8 cellular contexts compared by ENCODE assay signal in the genomic region with DNA sequence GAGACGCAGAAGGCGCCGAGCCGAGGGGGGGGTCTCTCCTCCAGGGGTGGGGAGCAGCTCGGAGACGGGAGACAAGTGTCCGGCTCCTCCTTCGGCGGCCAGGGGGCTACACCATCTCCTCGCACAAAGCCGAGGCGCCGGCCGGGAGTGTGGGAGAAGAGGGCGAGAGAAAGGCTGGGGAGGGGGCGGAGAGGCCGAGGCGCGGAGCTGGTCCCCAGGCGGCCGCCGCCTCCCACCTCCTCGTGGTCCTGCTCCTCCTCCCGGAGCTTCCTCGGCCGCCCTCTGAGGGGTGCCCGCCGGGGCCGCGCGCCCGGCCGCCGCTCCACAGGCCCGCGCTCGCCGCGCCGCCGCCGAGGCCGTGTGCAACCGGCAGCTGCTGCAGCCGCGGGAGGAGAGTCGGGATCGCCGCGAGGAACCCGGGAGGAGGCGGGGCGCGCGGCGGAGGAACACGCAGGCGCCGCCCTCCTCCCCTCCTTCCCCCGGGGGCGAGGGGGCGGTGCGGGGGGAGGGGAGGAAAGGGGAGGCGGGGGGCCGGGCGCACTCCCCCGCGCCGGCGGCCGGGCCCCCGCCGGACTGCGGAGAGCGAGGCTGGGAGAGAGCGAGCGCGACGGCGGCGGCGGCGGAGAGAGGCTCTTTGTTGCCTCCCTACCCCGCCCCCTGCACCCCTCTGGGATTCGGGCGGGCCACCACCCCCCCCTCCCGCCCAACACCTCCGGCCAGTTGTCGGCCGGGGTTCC. TPM values are rescaled to one million over a fixed set of nuclear protein-coding genes. Genes with fewer than 3 reads are reported as not detected.
DNase-seq lines count a peak whose midpoint lies in the region; ATAC-seq and TF ChIP-seq lines count a peak whose summit lies in the region.

ENAH (minus strand) TSS at position 398 of the 737 bp plus-strand sequence. CDS start 433 bp downstream, outside the sequence.

- no peaks in the 10 kb centered on the region for H3K9me3 Mint-ChIP-seq in activated CD8-positive, alpha-beta memory T cell treated with anti-CD3 and anti-CD28 coated beads, Interleukin-2, amount 10 ng/mL, durations not matched to agents 7 days and 5 days (ENCODE audit: low read depth)
- H3K9me3 Mint-ChIP-seq in endothelial cell (ENCODE audit: unreplicated experiment) = no peaks in the 10 kb centered on the region
- H3K9me3 Mint-ChIP-seq in memory B cell = no peaks in the 10 kb centered on the region

- H3K36me3 Mint-ChIP-seq in activated CD8-positive, alpha-beta memory T cell treated with anti-CD3 and anti-CD28 coated beads, Interleukin-2, amount 10 ng/mL, durations not matched to agents 7 days and 5 days = no peaks in the 10 kb centered on the region
- peaks cover 7% of the 10 kb centered on the region for H3K36me3 Mint-ChIP-seq in endothelial cell (ENCODE audit: low read depth, unreplicated experiment)
- H3K36me3 Mint-ChIP-seq in memory B cell = no peaks in the 10 kb centered on the region

- peaks cover 14% of the 10 kb centered on the region for H3K4me1 Mint-ChIP-seq in activated CD8-positive, alpha-beta memory T cell treated with anti-CD3 and anti-CD28 coated beads, Interleukin-2, amount 10 ng/mL, durations not matched to agents 7 days and 5 days
- H3K4me1 Mint-ChIP-seq in endothelial cell (ENCODE audit: unreplicated experiment) (peaks cover 9% of the 10 kb centered on the region), memory B cell (peaks cover 9% of the 10 kb centered on the region)

- DNase-seq in GM04504 (ENCODE audit: low read depth) (peak; percentile 67), NCI-H446 treated with DMSO at 0.1 percent for 48 hours (lab: John Stamatoyannopoulos, UW) (peak; percentile 41), endothelial cell (ENCODE audit: low spot score) (peak; percentile 71), memory B cell (ENCODE audit: low spot score in 2 of 2) (peak; percentile 20 to 46), NK-92 (lab: John Stamatoyannopoulos, UW; ENCODE audit: unreplicated experiment) (no peak)
- DNase-seq in activated CD8-positive, alpha-beta memory T cell treated with anti-CD3 and anti-CD28 coated beads, Interleukin-2, amount 10 ng/mL, durations not matched to agents 7 days and 5 days = no peak
- peak; percentile 22 to 28 for DNase-seq in stimulated activated CD8-positive, alpha-beta memory T cell treated with anti-CD3 and anti-CD28 coated beads, Interleukin-2, amount 100 ng/mL, for 48 hours (ENCODE audit: low read depth in 2 of 2)

- H3K4me3 Mint-ChIP-seq in activated CD8-positive, alpha-beta memory T cell treated with anti-CD3 and anti-CD28 coated beads, Interleukin-2, amount 10 ng/mL, durations not matched to agents 7 days and 5 days = peak within 1 kb of the TSS; percentile 77
- H3K4me3 Mint-ChIP-seq in endothelial cell (ENCODE audit: unreplicated experiment) (peak within 1 kb of the TSS; percentile 95), memory B cell (peak within 1 kb of the TSS; percentile 98)

- CTCF ChIA-PET in activated CD8-positive, alpha-beta memory T cell treated with anti-CD3 and anti-CD28 coated beads, Interleukin-2, amount 10 ng/mL, durations not matched to agents 7 days and 5 days (lab: Charles Lee) = no interaction called here

- H3K27me3 Mint-ChIP-seq in activated CD8-positive, alpha-beta memory T cell treated with anti-CD3 and anti-CD28 coated beads, Interleukin-2, amount 10 ng/mL, durations not matched to agents 7 days and 5 days = peaks cover 57% of the 10 kb centered on the region
- peaks cover 10% of the 10 kb centered on the region for H3K27me3 Mint-ChIP-seq in endothelial cell (ENCODE audit: unreplicated experiment)
- H3K27me3 Mint-ChIP-seq in memory B cell = peaks cover 7% of the 10 kb centered on the region

- H3K27ac Mint-ChIP-seq in activated CD8-positive, alpha-beta memory T cell treated with anti-CD3 and anti-CD28 coated beads, Interleukin-2, amount 10 ng/mL, durations not matched to agents 7 days and 5 days = no peak within 1 kb of the TSS
- H3K27ac Mint-ChIP-seq in endothelial cell (ENCODE audit: unreplicated experiment) = peak within 1 kb of the TSS; percentile 92
- H3K27ac Mint-ChIP-seq in memory B cell = peak within 1 kb of the TSS; percentile 85

- ATAC-seq in HG03045 (IDR thresholded peaks at IDR 0.05; ENCODE audit: unreplicated experiment) = peak; percentile 79
- peak; percentile 79 for ATAC-seq in activated CD8-positive, alpha-beta memory T cell treated with anti-CD3 and anti-CD28 coated beads, Interleukin-2, amount 10 ng/mL, durations not matched to agents 7 days and 5 days
- ATAC-seq in memory B cell (ENCODE audit: low read depth) = peak; percentile 67

- TF ChIP-seq CTCF in endothelial cell (IDR thresholded peaks at IDR 0.05; ENCODE audit: unreplicated experiment) = no peak

RNA-seq across cellular contexts. Expression of gene ENAH, which starts in this region (rescaled TPM):
- total RNA-seq in activated CD8-positive, alpha-beta memory T cell treated with anti-CD3 and anti-CD28 coated beads, Interleukin-2, amount 10 ng/mL, durations not matched to agents 7 days and 5 days = not detected
- 82.9 TPM for total RNA-seq in endothelial cell (ENCODE audit: unreplicated experiment)

Comparison
In these comparisons a context has a peak if more than half of its experiments do, and no peak if none do; other contexts are left out.
1. RNA of gene ENAH (total RNA-seq): 82.9 TPM in endothelial cell (single experiment); not detected in activated CD8-positive, alpha-beta memory T cell treated with anti-CD3 and anti-CD28 coated beads, Interleukin-2, amount 10 ng/mL, durations not matched to agents 7 days and 5 days; every median in the first group is over 10 times any median in the second.
2. Peak in ATAC-seq in activated CD8-positive, alpha-beta memory T cell treated with anti-CD3 and anti-CD28 coated beads, Interleukin-2, amount 10 ng/mL, durations not matched to agents 7 days and 5 days; RNA of the gene not detected or under 1 TPM.
3. DNase-seq: peak in GM04504 (single experiment), NCI-H446 treated with DMSO at 0.1 percent for 48 hours (single experiment), endothelial cell (single experiment), memory B cell (2 of 2) and stimulated activated CD8-positive, alpha-beta memory T cell treated with anti-CD3 and anti-CD28 coated beads, Interleukin-2, amount 100 ng/mL, for 48 hours (2 of 2); none in activated CD8-positive, alpha-beta memory T cell treated with anti-CD3 and anti-CD28 coated beads, Interleukin-2, amount 10 ng/mL, durations not matched to agents 7 days and 5 days (single experiment) and NK-92 (single experiment).
4. Peak in every context shown above with its lines, with median percentiles within 50 percentile points of each other: ATAC-seq and H3K4me3 Mint-ChIP-seq.